Comparison of ENCODE assay signal across 8 cellular contexts in the genomic region with DNA sequence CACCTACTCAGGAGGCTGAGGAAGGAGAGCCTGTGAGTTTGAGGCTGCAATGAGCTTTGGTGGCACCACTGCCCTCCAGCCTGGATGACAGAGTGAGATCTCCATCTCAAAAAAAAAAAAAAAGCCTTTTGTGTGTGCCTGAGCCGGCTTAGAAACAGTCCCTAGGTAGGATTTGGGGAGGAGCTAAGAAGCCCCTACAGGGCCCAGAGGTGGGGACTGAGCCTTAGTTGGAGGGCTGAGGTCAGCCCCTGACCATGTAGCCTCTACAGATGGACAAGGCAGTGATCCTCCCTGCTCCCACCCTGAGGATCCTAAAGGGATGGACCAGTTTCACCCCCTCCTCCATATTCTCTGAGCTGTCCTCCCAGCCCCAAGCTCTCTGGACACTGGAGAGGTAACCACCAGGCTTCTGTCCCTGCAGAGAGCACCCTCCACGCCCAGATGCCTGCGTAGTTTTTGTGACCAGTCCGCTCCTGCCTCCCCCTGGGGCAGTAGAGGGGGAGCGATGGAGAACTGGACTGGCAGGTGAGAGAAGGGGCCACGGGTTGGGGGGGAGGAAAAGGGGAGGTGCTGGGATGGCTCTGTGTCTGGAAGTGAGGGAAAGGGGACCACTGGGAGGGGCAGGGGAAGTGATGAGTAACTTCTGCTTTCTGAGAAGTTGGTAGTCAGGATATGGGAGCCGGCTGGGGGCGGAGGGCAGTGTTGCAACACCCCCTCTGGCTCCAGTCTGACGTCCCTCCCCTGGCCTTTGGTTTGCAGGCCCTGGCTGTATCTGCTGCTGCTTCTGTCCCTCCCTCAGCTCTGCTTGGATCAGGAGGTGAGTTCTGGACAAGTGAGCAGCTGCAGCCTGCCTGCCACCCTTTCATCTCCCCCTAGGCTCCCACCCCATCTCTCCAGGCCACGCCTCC. TPM values are rescaled to one million over a fixed set of nuclear protein-coding genes. Genes with fewer than 3 reads are reported as not detected.
DNase-seq lines count a peak whose midpoint lies in the region; ATAC-seq and TF ChIP-seq lines count a peak whose summit lies in the region.

No MANE protein-coding gene starts in this region.

- DNase-seq in ELF-1 (ENCODE audit: low read depth, low spot score) (peak; percentile 88), SIG-M5 (lab: John Stamatoyannopoulos, UW) (peak; percentile 89), vagina (ENCODE audit: extremely low spot score in 2 of 2) (peak in 1 of 2 donors; percentile 99), NCI-H187 treated with DMSO at 0.1 percent for 48 hours (lab: John Stamatoyannopoulos, UW) (no peak)
- DNase-seq in activated CD4-positive, CD25-positive, alpha-beta regulatory T cell (lab: John Stamatoyannopoulos, UW): no peak

- TF ChIP-seq POLR2A in vagina (IDR thresholded peaks at IDR 0.05): peak in 1 of 2 donors; percentile 3

- 23 to 25% methylated on average over 10 of the region's 10 CpGs for WGBS in esophagus, 2 donors

- no peaks in the 10 kb centered on the region for H3K9me3 ChIP-seq in esophagus (ENCODE audit: control insufficient read depth in 2 of 2, insufficient read depth in 1 of 2, low read depth in 1 of 2, low read length in 1 of 2)
- H3K9me3 ChIP-seq in mucosa of rectum (ENCODE audit: control insufficient read depth in 2 of 2, low read length in 2 of 2): no peaks in the 10 kb centered on the region
- H3K9me3 ChIP-seq in vagina: no peaks in the 10 kb centered on the region

- intact Hi-C loops in vagina (cut with DNase I): loop anchor here (5.0 kb wide), 1 partner anchor 35 kb away; the partner anchor contains the start of gene FALEC

- H3K27me3 ChIP-seq in esophagus (ENCODE audit: control insufficient read depth in 1 of 2, insufficient read depth in 2 of 2, low read length in 2 of 2) (no peaks in the 10 kb centered on the region), mucosa of rectum (ENCODE audit: control insufficient read depth in 2 of 2, insufficient read depth in 2 of 2, low read length in 2 of 2) (peaks cover 0 to 8% of the 10 kb centered on the region in 2 donors), vagina (no peaks in the 10 kb centered on the region)

- TF ChIP-seq CTCF in vagina (IDR thresholded peaks at IDR 0.05): no peak

- peaks cover 0 to 6% of the 10 kb centered on the region in 2 donors for H3K4me1 ChIP-seq in esophagus (ENCODE audit: control insufficient read depth in 2 of 2, insufficient read depth in 2 of 2, low read length in 1 of 2)
- H3K4me1 ChIP-seq in mucosa of rectum (ENCODE audit: control insufficient read depth in 2 of 2, insufficient read depth in 2 of 2, low read length in 2 of 2): peaks cover 3 to 15% of the 10 kb centered on the region in 2 donors
- peaks cover 47% of the 10 kb centered on the region for H3K4me1 ChIP-seq in vagina

- H3K4me3 ChIP-seq in esophagus (ENCODE audit: low read depth in 1 of 2, low read length in 2 of 2) (no peak overlapping the region), mucosa of rectum (ENCODE audit: low read length in 2 of 2) (no peak overlapping the region), vagina (no peak overlapping the region)

- H3K27ac ChIP-seq in esophagus (ENCODE audit: low read depth in 2 of 2, low read length in 1 of 2) (peak overlapping the region; percentile 62 to 92), mucosa of rectum (ENCODE audit: low read depth in 2 of 2, low read length in 2 of 2) (peak overlapping the region; percentile 40 to 65), vagina (peak overlapping the region; percentile 94)

- peaks cover 5 to 12% of the 10 kb centered on the region in 2 donors for H3K36me3 ChIP-seq in esophagus (ENCODE audit: control insufficient read depth in 2 of 2, insufficient read depth in 2 of 2, low read length in 1 of 2)
- H3K36me3 ChIP-seq in mucosa of rectum (ENCODE audit: control insufficient read depth in 2 of 2, insufficient read depth in 2 of 2, low read length in 2 of 2): peaks cover 3 to 5% of the 10 kb centered on the region in 2 donors
- H3K36me3 ChIP-seq in vagina: peaks cover 0 to 10% of the 10 kb centered on the region in 2 donors

- ATAC-seq in HG03280 (IDR thresholded peaks at IDR 0.05; ENCODE audit: unreplicated experiment): no peak

- peak overlapping the region; percentile 9 to 14 for H3K9ac ChIP-seq in mucosa of rectum (ENCODE audit: low read depth in 1 of 2, low read length in 2 of 2)

RNA-seq across cellular contexts. Expression of gene ADAMTSL4, which starts 2.8 kb away (rescaled TPM):
- polyA plus RNA-seq in esophagus: 100 to 1,000 TPM in 1 of 2 donors, 10 to 100 TPM in 1; 43.2 to 108 TPM
- 64.6 TPM for total RNA-seq in vagina

RNA-seq across cellular contexts. Expression of gene MCL1, which starts 27.4 kb away (rescaled TPM):
- polyA plus RNA-seq in esophagus: 100 to 1,000 TPM in 1 of 2 donors, 10 to 100 TPM in 1; 99.3 to 101 TPM
- total RNA-seq in vagina: 181 TPM

RNA-seq across cellular contexts. Expression of gene FALEC, which starts 36.5 kb away (rescaled TPM):
- polyA plus RNA-seq in esophagus: 1 to 10 TPM; 2.1 to 4.6 TPM
- total RNA-seq in vagina: not detected

RNA-seq across cellular contexts. Expression of gene ECM1, which starts 44.1 kb away (rescaled TPM):
- polyA plus RNA-seq in esophagus: 1,000 to 10,000 TPM; 1,189 to 4,054 TPM
- total RNA-seq in vagina: 130 TPM

Comparison
In these comparisons a context has a peak if more than half of its experiments do, and no peak if none do; other contexts are left out.
1. DNase-seq: peak in ELF-1 (single experiment) and SIG-M5 (single experiment); none in activated CD4-positive, CD25-positive, alpha-beta regulatory T cell (0 of 4) and NCI-H187 treated with DMSO at 0.1 percent for 48 hours (single experiment).
2. Peak in every context shown above with its lines, with median percentiles within 50 percentile points of each other: H3K27ac ChIP-seq.